Comparison of ENCODE assay signal across 1 cellular context in the genomic region with DNA sequence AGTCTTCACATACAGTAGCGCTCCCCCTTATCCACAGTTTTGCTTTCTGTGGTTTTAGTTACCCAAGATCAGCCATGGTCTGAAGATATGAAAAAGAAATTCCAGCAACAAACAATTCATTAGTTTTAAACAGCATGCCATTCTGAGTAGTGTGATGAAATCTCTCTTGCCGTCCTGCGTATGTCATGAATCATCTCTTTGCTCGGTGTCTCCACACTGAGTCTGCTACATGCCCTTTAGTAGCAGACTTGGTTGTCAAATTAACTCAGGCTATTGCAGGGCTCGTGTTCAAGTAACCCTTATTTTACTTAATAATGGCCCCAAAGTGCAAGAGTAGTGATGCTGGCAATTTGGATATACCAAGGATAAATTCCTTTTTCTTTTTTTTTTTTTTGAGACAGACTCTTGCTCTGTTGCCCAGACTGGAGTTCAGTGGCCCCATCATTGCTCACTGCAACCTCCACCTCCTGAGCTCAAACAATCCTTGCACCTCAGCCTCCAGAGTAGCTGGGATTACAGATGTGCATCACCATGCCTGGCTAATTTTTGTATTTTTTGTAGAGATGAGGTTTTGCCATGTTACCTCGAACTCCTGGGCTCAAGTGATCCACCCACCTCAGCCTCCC.
TF ChIP-seq lines count a peak whose summit lies in the region.

No MANE protein-coding gene starts in this region.

TF ChIP-seq in GM23338, 12 proteins besides CTCF, POLR2A, EP300 and RAD21 (continued from another document):
- TF ChIP-seq, protein P1, sequence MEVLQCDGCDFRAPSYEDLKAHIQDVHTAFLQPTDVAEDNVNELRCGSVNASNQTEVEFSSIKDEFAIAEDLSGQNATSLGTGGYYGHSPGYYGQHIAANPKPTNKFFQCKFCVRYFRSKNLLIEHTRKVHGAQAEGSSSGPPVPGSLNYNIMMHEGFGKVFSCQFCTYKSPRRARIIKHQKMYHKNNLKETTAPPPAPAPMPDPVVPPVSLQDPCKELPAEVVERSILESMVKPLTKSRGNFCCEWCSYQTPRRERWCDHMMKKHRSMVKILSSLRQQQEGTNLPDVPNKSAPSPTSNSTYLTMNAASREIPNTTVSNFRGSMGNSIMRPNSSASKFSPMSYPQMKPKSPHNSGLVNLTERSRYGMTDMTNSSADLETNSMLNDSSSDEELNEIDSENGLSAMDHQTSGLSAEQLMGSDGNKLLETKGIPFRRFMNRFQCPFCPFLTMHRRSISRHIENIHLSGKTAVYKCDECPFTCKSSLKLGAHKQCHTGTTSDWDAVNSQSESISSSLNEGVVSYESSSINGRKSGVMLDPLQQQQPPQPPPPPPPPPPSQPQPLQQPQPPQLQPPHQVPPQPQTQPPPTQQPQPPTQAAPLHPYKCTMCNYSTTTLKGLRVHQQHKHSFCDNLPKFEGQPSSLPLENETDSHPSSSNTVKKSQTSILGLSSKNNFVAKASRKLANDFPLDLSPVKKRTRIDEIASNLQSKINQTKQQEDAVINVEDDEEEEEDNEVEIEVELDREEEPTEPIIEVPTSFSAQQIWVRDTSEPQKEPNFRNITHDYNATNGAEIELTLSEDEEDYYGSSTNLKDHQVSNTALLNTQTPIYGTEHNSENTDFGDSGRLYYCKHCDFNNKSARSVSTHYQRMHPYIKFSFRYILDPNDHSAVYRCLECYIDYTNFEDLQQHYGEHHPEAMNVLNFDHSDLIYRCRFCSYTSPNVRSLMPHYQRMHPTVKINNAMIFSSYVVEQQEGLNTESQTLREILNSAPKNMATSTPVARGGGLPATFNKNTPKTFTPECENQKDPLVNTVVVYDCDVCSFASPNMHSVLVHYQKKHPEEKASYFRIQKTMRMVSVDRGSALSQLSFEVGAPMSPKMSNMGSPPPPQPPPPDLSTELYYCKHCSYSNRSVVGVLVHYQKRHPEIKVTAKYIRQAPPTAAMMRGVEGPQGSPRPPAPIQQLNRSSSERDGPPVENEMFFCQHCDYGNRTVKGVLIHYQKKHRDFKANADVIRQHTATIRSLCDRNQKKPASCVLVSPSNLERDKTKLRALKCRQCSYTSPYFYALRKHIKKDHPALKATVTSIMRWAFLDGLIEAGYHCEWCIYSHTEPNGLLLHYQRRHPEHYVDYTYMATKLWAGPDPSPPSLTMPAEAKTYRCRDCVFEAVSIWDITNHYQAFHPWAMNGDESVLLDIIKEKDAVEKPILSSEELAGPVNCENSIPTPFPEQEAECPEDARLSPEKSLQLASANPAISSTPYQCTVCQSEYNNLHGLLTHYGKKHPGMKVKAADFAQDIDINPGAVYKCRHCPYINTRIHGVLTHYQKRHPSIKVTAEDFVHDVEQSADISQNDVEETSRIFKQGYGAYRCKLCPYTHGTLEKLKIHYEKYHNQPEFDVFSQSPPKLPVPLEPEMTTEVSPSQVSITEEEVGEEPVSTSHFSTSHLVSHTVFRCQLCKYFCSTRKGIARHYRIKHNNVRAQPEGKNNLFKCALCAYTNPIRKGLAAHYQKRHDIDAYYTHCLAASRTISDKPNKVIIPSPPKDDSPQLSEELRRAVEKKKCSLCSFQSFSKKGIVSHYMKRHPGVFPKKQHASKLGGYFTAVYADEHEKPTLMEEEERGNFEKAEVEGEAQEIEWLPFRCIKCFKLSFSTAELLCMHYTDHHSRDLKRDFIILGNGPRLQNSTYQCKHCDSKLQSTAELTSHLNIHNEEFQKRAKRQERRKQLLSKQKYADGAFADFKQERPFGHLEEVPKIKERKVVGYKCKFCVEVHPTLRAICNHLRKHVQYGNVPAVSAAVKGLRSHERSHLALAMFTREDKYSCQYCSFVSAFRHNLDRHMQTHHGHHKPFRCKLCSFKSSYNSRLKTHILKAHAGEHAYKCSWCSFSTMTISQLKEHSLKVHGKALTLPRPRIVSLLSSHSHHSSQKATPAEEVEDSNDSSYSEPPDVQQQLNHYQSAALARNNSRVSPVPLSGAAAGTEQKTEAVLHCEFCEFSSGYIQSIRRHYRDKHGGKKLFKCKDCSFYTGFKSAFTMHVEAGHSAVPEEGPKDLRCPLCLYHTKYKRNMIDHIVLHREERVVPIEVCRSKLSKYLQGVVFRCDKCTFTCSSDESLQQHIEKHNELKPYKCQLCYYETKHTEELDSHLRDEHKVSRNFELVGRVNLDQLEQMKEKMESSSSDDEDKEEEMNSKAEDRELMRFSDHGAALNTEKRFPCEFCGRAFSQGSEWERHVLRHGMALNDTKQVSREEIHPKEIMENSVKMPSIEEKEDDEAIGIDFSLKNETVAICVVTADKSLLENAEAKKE (CRISPR knock-in tag; IDR thresholded peaks at IDR 0.05): no peak
- TF ChIP-seq ZNF114 (CRISPR knock-in tag; IDR thresholded peaks at IDR 0.05) (no peak), POLR2AphosphoS5 (IDR thresholded peaks at IDR 0.05; ENCODE audit: low read depth) (no peak)
